8 cellular contexts compared by ENCODE assay signal in genomic region chr17:73091770-73092517, GRCh38. TPM values are rescaled to one million over a fixed set of nuclear protein-coding genes. Genes with fewer than 3 reads are reported as not detected.
DNase-seq lines count a peak whose midpoint lies in the region; ATAC-seq and TF ChIP-seq lines count a peak whose summit lies in the region.

No MANE protein-coding gene starts in this region.

- no peaks in the 10 kb centered on the region for H3K27me3 ChIP-seq in OCI-LY1 (ENCODE audit: insufficient read depth, low read length)
- H3K27me3 ChIP-seq in layer of hippocampus (ENCODE audit: control insufficient read depth, insufficient read depth, low read length) = no peaks in the 10 kb centered on the region

- peaks cover 24% of the 10 kb centered on the region for H3K4me1 Mint-ChIP-seq in activated CD4-positive, alpha-beta T cell treated with anti-CD3 and anti-CD28 coated beads for 36 hours
- H3K4me1 Mint-ChIP-seq in stimulated activated naive B cell treated with anti-CD40 and anti-IgM and Interleukin-4, amounts not matched to agents 10 μg/mL and 1 μg/mL and 100 μg/mL, for 72 hours = peaks cover 35 to 57% of the 10 kb centered on the region in 2 donors

- H2AFZ ChIP-seq in OCI-LY1 (ENCODE audit: low read length) = no peak overlapping the region

- H3K27ac Mint-ChIP-seq in activated CD4-positive, alpha-beta T cell treated with anti-CD3 and anti-CD28 coated beads for 36 hours = peak overlapping the region; percentile 87
- peak overlapping the region; percentile 99 for H3K27ac Mint-ChIP-seq in stimulated activated naive B cell treated with anti-CD40 and anti-IgM and Interleukin-4, amounts not matched to agents 10 μg/mL and 1 μg/mL and 100 μg/mL, for 72 hours

- no peak for TF ChIP-seq CTCF in OCI-LY1 (IDR thresholded peaks at IDR 0.05; ENCODE audit: low read length)

- H3K4me2 ChIP-seq in OCI-LY1 (ENCODE audit: low read length) = peak overlapping the region; percentile 98

- H3K9me3 ChIP-seq in OCI-LY1 (ENCODE audit: low read length) = no peaks in the 10 kb centered on the region

- ATAC-seq in activated CD4-positive, alpha-beta T cell treated with anti-CD3 and anti-CD28 coated beads for 36 hours = no peak
- ATAC-seq in HG02759 (IDR thresholded peaks at IDR 0.05; ENCODE audit: unreplicated experiment) = peak; percentile 20
- peak; percentile 11 to 26 for ATAC-seq in stimulated activated naive B cell treated with anti-CD40 and anti-IgM and Interleukin-4, amounts not matched to agents 10 μg/mL and 1 μg/mL and 100 μg/mL, for 72 hours (replicated peaks)
- ATAC-seq in GM21367 (IDR thresholded peaks at IDR 0.05; ENCODE audit: unreplicated experiment) = no peak

- peak overlapping the region; percentile 86 for H3K4me3 ChIP-seq in OCI-LY1 (ENCODE audit: low read depth, low read length, poor library complexity, severe bottlenecking)

- no peaks in the 10 kb centered on the region for H3K36me3 ChIP-seq in OCI-LY1 (ENCODE audit: insufficient read depth, low read length)

- intact Hi-C loops in activated CD4-positive, alpha-beta T cell treated with anti-CD3 and anti-CD28 coated beads for 36 hours (cut with DNase I, micrococcal nuclease) = loop anchor here (1.0 to 5.0 kb wide), 6 partner anchors 99 to 365 kb away; partner anchors contain the start of gene CDC42EP4 (in 1 of the 2)

- peaks cover 8% of the 10 kb centered on the region for H3K36me3 Mint-ChIP-seq in activated CD4-positive, alpha-beta T cell treated with anti-CD3 and anti-CD28 coated beads for 36 hours (ENCODE audit: low read depth)
- peaks cover 21% of the 10 kb centered on the region in 2 donors for H3K36me3 Mint-ChIP-seq in stimulated activated naive B cell treated with anti-CD40 and anti-IgM and Interleukin-4, amounts not matched to agents 10 μg/mL and 1 μg/mL and 100 μg/mL, for 72 hours

- peaks cover 28% of the 10 kb centered on the region for H3K4me1 ChIP-seq in OCI-LY1 (ENCODE audit: insufficient read depth, low read length, severe bottlenecking)

- H3F3A ChIP-seq in OCI-LY1 (ENCODE audit: insufficient read depth, low read length) = no peaks in the 10 kb centered on the region

- peaks cover 2% of the 10 kb centered on the region for H3K27me3 Mint-ChIP-seq in activated CD4-positive, alpha-beta T cell treated with anti-CD3 and anti-CD28 coated beads for 36 hours
- peaks cover 0 to 5% of the 10 kb centered on the region in 2 donors for H3K27me3 Mint-ChIP-seq in stimulated activated naive B cell treated with anti-CD40 and anti-IgM and Interleukin-4, amounts not matched to agents 10 μg/mL and 1 μg/mL and 100 μg/mL, for 72 hours

- no peak overlapping the region for H3K27ac ChIP-seq in OCI-LY1 (ENCODE audit: low read depth, low read length, poor library complexity, severe bottlenecking)
- H3K27ac ChIP-seq in caudate nucleus (ENCODE audit: low read depth, low read length) = peak overlapping the region; percentile 53
- peak overlapping the region; percentile 63 for H3K27ac ChIP-seq in layer of hippocampus (ENCODE audit: low read depth, low read length)

- H3K4me3 Mint-ChIP-seq in activated CD4-positive, alpha-beta T cell treated with anti-CD3 and anti-CD28 coated beads for 36 hours = peak overlapping the region; percentile 94
- peak overlapping the region; percentile 100 for H3K4me3 Mint-ChIP-seq in stimulated activated naive B cell treated with anti-CD40 and anti-IgM and Interleukin-4, amounts not matched to agents 10 μg/mL and 1 μg/mL and 100 μg/mL, for 72 hours

- H4K20me1 ChIP-seq in OCI-LY1 (ENCODE audit: insufficient read depth, low read length) = no peaks in the 10 kb centered on the region

- DNase-seq in activated CD4-positive, alpha-beta T cell treated with anti-CD3 and anti-CD28 coated beads for 36 hours = peak; percentile 12
- DNase-seq in activated CD4-positive, alpha-beta T cell treated with anti-CD3 and anti-CD28 coated beads for 4 hours = no peak
- peak in 12 of 61 donors; percentile 18 to 67 (median 44) for DNase-seq in caudate nucleus (lab: John Stamatoyannopoulos, UW)
- no peak for DNase-seq in stimulated activated naive B cell treated with anti-CD40 and anti-IgM and Interleukin-4, amounts not matched to agents 10 μg/mL and 1 μg/mL and 100 μg/mL, for 72 hours

- CTCF ChIA-PET in activated CD4-positive, alpha-beta T cell treated with anti-CD3 and anti-CD28 coated beads for 36 hours (lab: Charles Lee) = interaction anchor here (0.6 to 1.3 kb wide), 3 partner anchors 100 to 366 kb away, joined by 3 read pairs; no protein-coding TSS in a partner anchor

- POLR2A ChIA-PET in activated CD4-positive, alpha-beta T cell treated with anti-CD3 and anti-CD28 coated beads for 36 hours (lab: Charles Lee) = no interaction called here

- H3K79me2 ChIP-seq in OCI-LY1 (ENCODE audit: insufficient read depth, low read length) = no peaks in the 10 kb centered on the region

- H3K9me2 ChIP-seq in OCI-LY1 (ENCODE audit: low read depth, low read length) = no peaks in the 10 kb centered on the region

- H3K9ac ChIP-seq in OCI-LY1 (ENCODE audit: low read length) = peak overlapping the region; percentile 85

- H3K9me3 Mint-ChIP-seq in activated CD4-positive, alpha-beta T cell treated with anti-CD3 and anti-CD28 coated beads for 36 hours (ENCODE audit: low read depth) = no peaks in the 10 kb centered on the region
- H3K9me3 Mint-ChIP-seq in stimulated activated naive B cell treated with anti-CD40 and anti-IgM and Interleukin-4, amounts not matched to agents 10 μg/mL and 1 μg/mL and 100 μg/mL, for 72 hours = no peaks in the 10 kb centered on the region

RNA-seq across cellular contexts. Expression of gene SLC39A11, which starts 0.5 kb away (rescaled TPM):
- 10 to 100 TPM; 12.5 to 17.2 TPM for total RNA-seq in activated CD4-positive, alpha-beta T cell treated with anti-CD3 and anti-CD28 coated beads for 36 hours

Comparison
In these comparisons a context has a peak if more than half of its experiments do, and no peak if none do; other contexts are left out.
1. ATAC-seq: peak in HG02759 (single experiment) and stimulated activated naive B cell treated with anti-CD40 and anti-IgM and Interleukin-4, amounts not matched to agents 10 μg/mL and 1 μg/mL and 100 μg/mL, for 72 hours (2 of 2); none in activated CD4-positive, alpha-beta T cell treated with anti-CD3 and anti-CD28 coated beads for 36 hours (single experiment) and GM21367 (single experiment).